8 cellular contexts compared by ENCODE assay signal in the genomic region with DNA sequence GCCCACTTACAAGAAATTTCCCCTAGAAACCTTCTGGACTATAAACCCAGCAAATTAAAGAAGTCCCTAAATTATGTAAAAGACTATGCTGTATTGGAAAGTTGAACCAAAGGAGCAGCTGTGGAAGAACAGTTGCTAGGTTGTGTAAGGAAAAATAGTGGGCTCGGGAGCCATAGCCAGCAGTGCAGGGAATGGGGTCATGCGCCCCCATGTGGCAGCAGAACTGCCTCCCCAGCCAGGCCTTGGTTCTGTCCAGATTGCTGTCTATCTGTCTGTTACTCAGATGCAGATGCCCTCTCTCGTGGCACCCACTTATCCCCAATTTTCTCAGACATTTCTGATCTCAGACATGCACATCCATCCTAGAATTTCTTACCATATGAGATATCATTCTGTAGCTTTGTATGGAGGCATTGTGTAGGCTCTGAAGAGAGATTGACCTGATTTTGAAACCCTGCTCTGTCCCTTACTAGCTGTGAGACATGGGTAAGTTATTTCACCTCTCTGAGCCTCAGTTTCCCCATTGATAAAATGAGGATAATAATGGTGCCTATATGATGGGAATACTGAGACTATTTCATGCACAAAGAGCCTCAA.
DNase-seq lines count a peak whose midpoint lies in the region; ATAC-seq and TF ChIP-seq lines count a peak whose summit lies in the region.

No MANE protein-coding gene starts in this region.

- intact Hi-C loops in CD4-positive, alpha-beta T cell (cut with DNase I, micrococcal nuclease): no loop called here

- ATAC-seq in GM21423 (IDR thresholded peaks at IDR 0.05; ENCODE audit: unreplicated experiment): peak; percentile 76
- no peak for ATAC-seq in CD4-positive, alpha-beta T cell (ENCODE audit: poor library complexity)

- H3K27me3 Mint-ChIP-seq in CD4-positive, alpha-beta T cell: no peaks in the 10 kb centered on the region

- TF ChIP-seq CTCF in WI38 (IDR thresholded peaks at IDR 0.05; ENCODE audit: low read depth, low read length) (peak; percentile 90), cardiac muscle cell (IDR thresholded peaks at IDR 0.05; ENCODE audit: low read depth, low read length) (peak; percentile 96)
- no peak for TF ChIP-seq CTCF in CD4-positive, alpha-beta T cell (IDR thresholded peaks at IDR 0.05)

- CTCF ChIA-PET in CD4-positive, alpha-beta T cell (lab: Charles Lee): no interaction called here

- no peak overlapping the region for H3K4me3 ChIP-seq in WI38 (ENCODE audit: low read depth, low read length)
- H3K4me3 ChIP-seq in cardiac muscle cell: no peak overlapping the region

- H3K27ac Mint-ChIP-seq in CD4-positive, alpha-beta T cell: no peak overlapping the region

- H3K36me3 ChIP-seq in cardiac muscle cell: no peaks in the 10 kb centered on the region

- H3K9me3 Mint-ChIP-seq in CD4-positive, alpha-beta T cell: no peaks in the 10 kb centered on the region

- H3K4me1 ChIP-seq in cardiac muscle cell (ENCODE audit: low read depth): peaks cover 13% of the 10 kb centered on the region

- H3K4me1 Mint-ChIP-seq in CD4-positive, alpha-beta T cell (ENCODE audit: low read depth): no peaks in the 10 kb centered on the region

- no peak overlapping the region for H3K4me3 Mint-ChIP-seq in CD4-positive, alpha-beta T cell

- no peaks in the 10 kb centered on the region for H3K36me3 Mint-ChIP-seq in CD4-positive, alpha-beta T cell (ENCODE audit: low read depth)

- DNase-seq in NCI-H1092 treated with DMSO at 0.1 percent for 48 hours (lab: John Stamatoyannopoulos, UW) (peak; percentile 15), NCI-H1092 (lab: John Stamatoyannopoulos, UW) (no peak), LHCN-M2 (ENCODE audit: low read depth) (peak; percentile 83), cardiac muscle cell (ENCODE audit: low read depth in 1 of 2, low spot score in 1 of 2) (peak; percentile 74 to 78), pulmonary artery endothelial cell (ENCODE audit: low read depth, low spot score) (peak; percentile 11)
- DNase-seq in CD4-positive, alpha-beta T cell: no peak

- no peaks in the 10 kb centered on the region for H3K9me3 ChIP-seq in cardiac muscle cell (ENCODE audit: low read depth)
- no peaks in the 10 kb centered on the region for H3K9me3 ChIP-seq in CD4-positive, alpha-beta T cell (ENCODE audit: control insufficient read depth, low read length)

- POLR2A ChIA-PET in CD4-positive, alpha-beta T cell (lab: Charles Lee): no interaction called here

- no peak overlapping the region for H3K27ac ChIP-seq in cardiac muscle cell
- H3K27ac ChIP-seq in CD4-positive, alpha-beta T cell (ENCODE audit: low read depth, low read length): no peak overlapping the region

- no peaks in the 10 kb centered on the region for H3K27me3 ChIP-seq in cardiac muscle cell
- H3K27me3 ChIP-seq in CD4-positive, alpha-beta T cell (ENCODE audit: control insufficient read depth, insufficient read depth, low read length): no peaks in the 10 kb centered on the region

Comparison
In these comparisons a context has a peak if more than half of its experiments do, and no peak if none do; other contexts are left out.
1. DNase-seq: peak in NCI-H1092 treated with DMSO at 0.1 percent for 48 hours (single experiment), LHCN-M2 (single experiment), cardiac muscle cell (2 of 2) and pulmonary artery endothelial cell (single experiment); none in NCI-H1092 (single experiment) and CD4-positive, alpha-beta T cell (0 of 10).